Comparison of ENCODE assay signal across 8 cellular contexts in genomic region chr4:75672461-75673026, GRCh38.
DNase-seq lines count a peak whose midpoint lies in the region; ATAC-seq lines count a peak whose summit lies in the region.

No MANE protein-coding gene starts in this region.

- H3K27ac ChIP-seq in layer of hippocampus (ENCODE audit: low read depth, low read length) = peak overlapping the region; percentile 92

- peak; percentile 28 for ATAC-seq in HG02678 (IDR thresholded peaks at IDR 0.05; ENCODE audit: unreplicated experiment)
- ATAC-seq in activated CD4-positive, CD25-positive, alpha-beta regulatory T cell treated with anti-CD3 and anti-CD28 coated beads, Interleukin-2, amount 50 U/mL, for 24 hours = peak; percentile 18 to 22
- ATAC-seq in central memory CD8-positive, alpha-beta T cell (replicated peaks; ENCODE audit: extremely low read depth, poor library complexity, severe bottlenecking) = peak; percentile 45

- DNase-seq in NCI-H187 (lab: John Stamatoyannopoulos, UW) (peak; percentile 29 to 59), NCI-H187 treated with DMSO at 0.1 percent for 48 hours (lab: John Stamatoyannopoulos, UW) (no peak), NCI-H128 (lab: John Stamatoyannopoulos, UW; ENCODE audit: unreplicated experiment) (peak; percentile 7)
- DNase-seq in central memory CD8-positive, alpha-beta T cell (ENCODE audit: low spot score in 2 of 2) = peak; percentile 69
- peak; percentile 67 to 73 for DNase-seq in stimulated activated CD4-positive, alpha-beta T cell treated with anti-CD3 and anti-CD28 coated beads, Interleukin-1b, Interleukin-23, amount 100 ng/mL, for 4 hours (ENCODE audit: low read depth in 2 of 2)

- H3K36me3 Mint-ChIP-seq in central memory CD8-positive, alpha-beta T cell (ENCODE audit: insufficient read depth) = peaks cover 23% of the 10 kb centered on the region

- peaks cover 58% of the 10 kb centered on the region for H3K4me1 Mint-ChIP-seq in central memory CD8-positive, alpha-beta T cell

- H3K9me3 Mint-ChIP-seq in central memory CD8-positive, alpha-beta T cell = no peaks in the 10 kb centered on the region

- H3K27me3 Mint-ChIP-seq in central memory CD8-positive, alpha-beta T cell = no peaks in the 10 kb centered on the region

- peak overlapping the region; percentile 99 for H3K27ac Mint-ChIP-seq in central memory CD8-positive, alpha-beta T cell (ENCODE audit: low read depth)

- H3K4me3 Mint-ChIP-seq in central memory CD8-positive, alpha-beta T cell = peak overlapping the region; percentile 100

- H3K27me3 ChIP-seq in layer of hippocampus (ENCODE audit: control insufficient read depth, insufficient read depth, low read length) = no peaks in the 10 kb centered on the region
